Comparison of ENCODE assay signal across 9 cellular contexts in the genomic region with DNA sequence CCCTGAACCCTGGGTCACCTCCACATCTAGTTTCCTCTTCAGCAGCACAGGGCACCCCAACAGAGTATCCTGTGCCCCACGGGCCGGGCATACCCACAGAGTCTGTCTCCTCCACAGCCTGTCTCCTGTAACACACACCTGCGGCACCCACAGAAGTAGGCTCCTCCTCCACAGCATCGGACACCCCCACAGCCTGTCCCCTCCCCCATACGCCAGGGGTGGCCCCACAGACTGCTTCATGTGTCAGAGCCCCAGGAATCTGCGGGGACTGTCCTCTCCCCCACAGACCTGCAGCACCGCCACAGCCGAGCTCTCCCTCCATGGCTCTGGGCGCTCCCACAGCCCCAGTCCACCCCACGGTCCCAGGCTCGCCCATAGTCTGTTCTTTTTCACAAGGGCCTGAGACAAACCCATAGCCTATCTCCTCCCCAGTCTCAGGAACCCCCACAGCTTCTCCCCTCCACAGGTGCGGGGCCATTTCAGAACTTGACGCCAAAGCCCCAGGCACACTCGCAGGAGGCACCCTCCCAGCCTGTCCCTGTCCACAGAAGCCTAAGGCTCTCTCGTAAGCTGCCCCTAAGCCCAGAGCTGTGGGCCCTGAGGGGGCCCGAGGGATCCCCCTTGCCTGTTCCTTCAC. TPM values are rescaled to one million over a fixed set of nuclear protein-coding genes. Genes with fewer than 3 reads are reported as not detected.
DNase-seq lines count a peak whose midpoint lies in the region; FAIRE-seq and TF ChIP-seq lines count a peak whose summit lies in the region.
"Had no signal": no experiment of that assay in that cellular context is flagged by ENCODE, and none has a peak within 500 bp of the region (broad histone marks: within the 10 kb centered on the region; RNA-seq: fewer than 3 reads in every experiment).

No MANE protein-coding gene starts in this region.

- peak overlapping the region; percentile 93 for H3K4me2 ChIP-seq in OCI-LY3 (ENCODE audit: low read length)
- H3K4me2 ChIP-seq in endothelial cell of umbilical vein (ENCODE audit: insufficient read depth, low read length) = peak overlapping the region; percentile 91

- H3K27me3 Mint-ChIP-seq in CD14-positive monocyte (ENCODE audit: low read depth in 3 of 3) (peaks cover 0 to 11% (median 3%) of the 10 kb centered on the region in 3 donors), neural crest cell (ENCODE audit: low read depth) (no peaks in the 10 kb centered on the region)

- H3K36me3 ChIP-seq in OCI-LY3 (replicated peaks; ENCODE audit: low read depth, low read length) (peaks cover 12% of the 10 kb centered on the region), endothelial cell of umbilical vein (ENCODE audit: control insufficient read depth in 2 of 2, extremely low read depth in 1 of 2, insufficient read depth in 2 of 2, low read length in 2 of 2) (peaks cover 5% of the 10 kb centered on the region in 2 experiments)

- H3K27ac Mint-ChIP-seq in CD14-positive monocyte (peak overlapping the region in 4 of 7 donors; percentile 45 to 98 (median 94)), neural crest cell (ENCODE audit: unreplicated experiment) (peak overlapping the region; percentile 95)

- no peaks in the 10 kb centered on the region for H3K9me1 ChIP-seq in endothelial cell of umbilical vein (replicated peaks; ENCODE audit: control insufficient read depth, extremely low read depth, insufficient read depth, low read length)

- H3K36me3 Mint-ChIP-seq in CD14-positive monocyte (peaks cover 21 to 31% of the 10 kb centered on the region in 2 donors), neural crest cell (ENCODE audit: low read depth) (peaks cover 7% of the 10 kb centered on the region)

- no peaks in the 10 kb centered on the region for H3K27me3 ChIP-seq in OCI-LY3 (ENCODE audit: low read depth, low read length)
- no peaks in the 10 kb centered on the region for H3K27me3 ChIP-seq in endothelial cell of umbilical vein (ENCODE audit: control insufficient read depth in 2 of 2, insufficient read depth in 2 of 2, low read length in 2 of 2)

- dilution Hi-C loops in endothelial cell of umbilical vein (cut with MboI; ENCODE audit: extremely low pct_ligation_motif_present, low sequenced_read_pairs) = no loop called here

- POLR2A ChIA-PET in endothelial cell of umbilical vein (lab: Charles Lee) = no interaction called here

- H3K79me2 ChIP-seq in OCI-LY3 (ENCODE audit: low read length) (peaks cover 37% of the 10 kb centered on the region), endothelial cell of umbilical vein (ENCODE audit: control insufficient read depth, insufficient read depth, low read length) (peaks cover 29% of the 10 kb centered on the region)

- H3K27ac ChIP-seq in OCI-LY3 (ENCODE audit: low read length) (no peak overlapping the region), endothelial cell of umbilical vein (ENCODE audit: insufficient read depth, low read depth, low read length) (no peak overlapping the region)

- no peak for TF ChIP-seq POLR2A in endothelial cell of umbilical vein (IDR thresholded peaks at IDR 0.05; ENCODE audit: low read depth, low read length)

- BruUV-seq in endothelial cell of umbilical vein (replicated peaks; lab: Mats Ljungman, UMichigan) = no TSS peak

- H3K4me1 Mint-ChIP-seq in CD14-positive monocyte (peaks cover 35% of the 10 kb centered on the region), neural crest cell (peaks cover 30% of the 10 kb centered on the region)

- intact Hi-C loops in CD14-positive monocyte (cut with micrococcal nuclease) = no loop called here
- intact Hi-C loops in endothelial cell of umbilical vein (cut with micrococcal nuclease) = no loop called here

- DNase-seq in CD14-positive monocyte (ENCODE audit: low spot score) (no peak), endothelial cell of umbilical vein (ENCODE audit: low read depth, low spot score) (peak; percentile 6), neural crest cell (ENCODE audit: low read depth, low spot score) (no peak), OCI-M1 (lab: John Stamatoyannopoulos, UW) (no peak), HCEC 1CT (no peak), cortex of kidney (lab: John Stamatoyannopoulos, UW) (no peak)
- DNase-seq in stimulated activated naive CD4-positive, alpha-beta T cell treated with Interleukin-2 at 50 U/mL for 16 hours (lab: John Stamatoyannopoulos, UW) = no peak

- H3K9me3 ChIP-seq in OCI-LY3 (ENCODE audit: insufficient read depth, low read length) (no peaks in the 10 kb centered on the region), endothelial cell of umbilical vein (replicated peaks; ENCODE audit: control insufficient read depth, insufficient read depth, low read length) (no peaks in the 10 kb centered on the region)

- peaks cover 8% of the 10 kb centered on the region for H3K4me1 ChIP-seq in OCI-LY3 (ENCODE audit: low read length)
- peaks cover 15% of the 10 kb centered on the region for H3K4me1 ChIP-seq in endothelial cell of umbilical vein (ENCODE audit: control insufficient read depth, extremely low read depth, insufficient read depth, low read length)

- H3K4me3 Mint-ChIP-seq in CD14-positive monocyte (peak overlapping the region; percentile 97 to 99), neural crest cell (peak overlapping the region; percentile 98)

- H3K9me3 Mint-ChIP-seq in CD14-positive monocyte (no peaks in the 10 kb centered on the region), neural crest cell (no peaks in the 10 kb centered on the region)

- CTCF ChIA-PET in endothelial cell of umbilical vein (lab: Charles Lee) = interaction anchor here (5.2 kb wide), 1 partner anchor 166 kb away, joined by 38 read pairs; no protein-coding TSS in a partner anchor

- FAIRE-seq in endothelial cell of umbilical vein (lab: Jason Lieb, UNC) = no peak
- FAIRE-seq: TTC549 had no signal

- no peak overlapping the region for H2AFZ ChIP-seq in OCI-LY3 (ENCODE audit: low read depth, low read length)
- H2AFZ ChIP-seq in endothelial cell of umbilical vein (ENCODE audit: low read depth, low read length) = no peak overlapping the region

- H3K9ac ChIP-seq in OCI-LY3 (ENCODE audit: low read length) (peak overlapping the region; percentile 89), endothelial cell of umbilical vein (replicated peaks; ENCODE audit: extremely low read depth, insufficient read depth, low read length) (peak overlapping the region; percentile 68)

- TF ChIP-seq CTCF in CD14-positive monocyte (IDR thresholded peaks at IDR 0.05) = no peak
- TF ChIP-seq CTCF in OCI-LY3 (IDR thresholded peaks at IDR 0.05; ENCODE audit: low read depth, low read length) = no peak
- no peak for TF ChIP-seq CTCF in endothelial cell of umbilical vein (IDR thresholded peaks at IDR 0.05; ENCODE audit: extremely low read depth in 1 of 2, insufficient read depth in 1 of 2, low read depth in 1 of 2, low read length in 2 of 2)
- no peak for TF ChIP-seq CTCF in neural crest cell (conservative IDR thresholded peaks at IDR 0.05)

- H3K4me3 ChIP-seq in OCI-LY3 (ENCODE audit: low read length) = peak overlapping the region; percentile 95
- peak overlapping the region; percentile 44 to 86 (median 70) for H3K4me3 ChIP-seq in endothelial cell of umbilical vein (replicated peaks in 1 of 3; ENCODE audit: insufficient read depth in 1 of 3, low read depth in 1 of 3, low read length in 3 of 3)

- H4K20me1 ChIP-seq in OCI-LY3 (ENCODE audit: insufficient read depth, low read length) (no peaks in the 10 kb centered on the region), endothelial cell of umbilical vein (replicated peaks; ENCODE audit: control insufficient read depth, extremely low read depth, insufficient read depth, low read length) (no peaks in the 10 kb centered on the region)

RNA-seq across cellular contexts. Expression of gene KIAA0753, which starts 1.4 kb away (rescaled TPM):
- 1 to 10 TPM; 1.7 to 3.5 TPM for polyA plus RNA-seq in CD14-positive monocyte
- total RNA-seq in endothelial cell of umbilical vein = 20.1 and 23.9 TPM in 2 replicates
- 3.7 and 5.3 TPM in 2 replicates for polyA plus RNA-seq in endothelial cell of umbilical vein
- 5.6 and 6.3 TPM in 2 replicates for polyA plus RNA-seq in endothelial cell of umbilical vein (2011; cell fraction: cytosol; rRNA removed)
- polyA plus RNA-seq in endothelial cell of umbilical vein (2011; cell fraction: nucleus; rRNA removed) = 36.4 and 36.7 TPM in 2 replicates
- 15.5 and 16.5 TPM in 2 replicates for polyA plus RNA-seq in endothelial cell of umbilical vein (2012)
- polyA minus RNA-seq in endothelial cell of umbilical vein = 8.6 and 14.6 TPM in 2 replicates
- 6.1 TPM for polyA minus RNA-seq in endothelial cell of umbilical vein (2011; cell fraction: cytosol; rRNA and poly(A)+ RNA removed)
- polyA minus RNA-seq in endothelial cell of umbilical vein (2011; cell fraction: nucleus; rRNA and poly(A)+ RNA removed) = 16.4 and 31.4 TPM in 2 replicates
- total RNA-seq in neural crest cell = 42.3 and 44.1 TPM in 2 replicates

RNA-seq across cellular contexts. Expression of gene TXNDC17, which starts 1.7 kb away (rescaled TPM):
- 100 to 1,000 TPM; 319 to 357 TPM for polyA plus RNA-seq in CD14-positive monocyte
- total RNA-seq in endothelial cell of umbilical vein = 101 and 103 TPM in 2 replicates
- polyA plus RNA-seq in endothelial cell of umbilical vein = 220 and 297 TPM in 2 replicates
- 376 and 452 TPM in 2 replicates for polyA plus RNA-seq in endothelial cell of umbilical vein (2011; cell fraction: cytosol; rRNA removed)
- 95.2 and 117 TPM in 2 replicates for polyA plus RNA-seq in endothelial cell of umbilical vein (2011; cell fraction: nucleus; rRNA removed)
- 251 and 331 TPM in 2 replicates for polyA plus RNA-seq in endothelial cell of umbilical vein (2012)
- polyA minus RNA-seq in endothelial cell of umbilical vein = 27.2 and 46.9 TPM in 2 replicates
- 57.1 TPM for polyA minus RNA-seq in endothelial cell of umbilical vein (2011; cell fraction: cytosol; rRNA and poly(A)+ RNA removed)
- 7.5 and 13.0 TPM in 2 replicates for polyA minus RNA-seq in endothelial cell of umbilical vein (2011; cell fraction: nucleus; rRNA and poly(A)+ RNA removed)
- 112 and 117 TPM in 2 replicates for total RNA-seq in neural crest cell

RNA-seq across cellular contexts. Expression of gene MED31, which starts 12.3 kb away (rescaled TPM):
- polyA plus RNA-seq in CD14-positive monocyte (10 to 100 TPM; 33.6 to 38.2 TPM), endothelial cell of umbilical vein (13.7 and 15.5 TPM in 2 replicates)
- total RNA-seq in endothelial cell of umbilical vein (28.0 and 29.4 TPM in 2 replicates), neural crest cell (23.0 and 27.7 TPM in 2 replicates)
- polyA plus RNA-seq in endothelial cell of umbilical vein (2011; cell fraction: cytosol; rRNA removed) = 20.9 and 22.3 TPM in 2 replicates
- 11.6 and 12.5 TPM in 2 replicates for polyA plus RNA-seq in endothelial cell of umbilical vein (2011; cell fraction: nucleus; rRNA removed)
- polyA plus RNA-seq in endothelial cell of umbilical vein (2012) = 19.4 and 26.0 TPM in 2 replicates
- polyA minus RNA-seq in endothelial cell of umbilical vein = 6.0 and 9.9 TPM in 2 replicates
- polyA minus RNA-seq in endothelial cell of umbilical vein (2011; cell fraction: cytosol; rRNA and poly(A)+ RNA removed) = 5.8 TPM
- polyA minus RNA-seq in endothelial cell of umbilical vein (2011; cell fraction: nucleus; rRNA and poly(A)+ RNA removed) = 16.3 and 24.4 TPM in 2 replicates

RNA-seq across cellular contexts. Expression of gene C17orf100, which starts 12.4 kb away (rescaled TPM):
- polyA plus RNA-seq in CD14-positive monocyte (1 to 10 TPM; 1.2 to 1.8 TPM), endothelial cell of umbilical vein (0.99 and 1.6 TPM in 2 replicates)
- total RNA-seq in endothelial cell of umbilical vein (1.4 and 1.6 TPM in 2 replicates), neural crest cell (3.2 and 3.7 TPM in 2 replicates)
- polyA plus RNA-seq in endothelial cell of umbilical vein (2011; cell fraction: cytosol; rRNA removed) = 0.68 and 1.3 TPM in 2 replicates
- 0.74 and 0.88 TPM in 2 replicates for polyA plus RNA-seq in endothelial cell of umbilical vein (2011; cell fraction: nucleus; rRNA removed)
- 0.98 and 1.8 TPM in 2 replicates for polyA plus RNA-seq in endothelial cell of umbilical vein (2012)
- polyA minus RNA-seq in endothelial cell of umbilical vein = 0.49 and 0.80 TPM in 2 replicates
- not detected for polyA minus RNA-seq in endothelial cell of umbilical vein (2011; cell fraction: cytosol; rRNA and poly(A)+ RNA removed)
- polyA minus RNA-seq in endothelial cell of umbilical vein (2011; cell fraction: nucleus; rRNA and poly(A)+ RNA removed) = 0.58 and 1.0 TPM in 2 replicates
